In genomic region chr10:70648427-70648826, GRCh38 we compare ENCODE assay signal across 1 cellular context.
A peak's percentile ranks its signal among the peaks of the same experiment; 100 is the strongest.
TF ChIP-seq lines count a peak whose summit lies in the region.

No MANE protein-coding gene starts in this region.

TF ChIP-seq in K562, 482 proteins besides CTCF, POLR2A, EP300 and RAD21 (continued from another document and continues in another):
- TF ChIP-seq ARID4B (CRISPR knock-in tag; IDR thresholded peaks at IDR 0.05) (no peak), XRCC4 (IDR thresholded peaks at IDR 0.05; ENCODE audit: extremely low read depth, insufficient read depth, insufficient read length) (no peak), SIX5 (IDR thresholded peaks at IDR 0.05; ENCODE audit: borderline replicate concordance in 1 of 2, insufficient read depth in 1 of 2, low read depth in 1 of 2, low read length in 2 of 2) (no peak), RFX1 (IDR thresholded peaks at IDR 0.05) (no peak), CCNT2 (IDR thresholded peaks at IDR 0.05; ENCODE audit: borderline replicate concordance, extremely low read depth, insufficient read length, low read depth, low read length) (no peak), ASH1L (IDR thresholded peaks at IDR 0.05; ENCODE audit: borderline replicate concordance, low read depth, partially characterized antibody) (no peak), MEF2A (IDR thresholded peaks at IDR 0.05; ENCODE audit: control insufficient read depth, low read depth, low read length) (no peak), ETV6 (IDR thresholded peaks at IDR 0.05; ENCODE audit: borderline replicate concordance in 1 of 2, low read depth in 2 of 2, low read length in 1 of 2) (no peak), ETV6 (CRISPR knock-in tag; IDR thresholded peaks at IDR 0.05; ENCODE audit: borderline replicate concordance) (no peak), JUND (IDR thresholded peaks at IDR 0.05; ENCODE audit: borderline replicate concordance, low read depth, low read length) (no peak), JUND (tag; IDR thresholded peaks at IDR 0.05; ENCODE audit: borderline replicate concordance, low read depth, low read length) (peak; percentile 54; the same call in 1 of the 3 replicates), RHOXF2B (CRISPR knock-in tag; conservative IDR thresholded peaks at IDR 0.05) (no peak), KDM5B (IDR thresholded peaks at IDR 0.05; ENCODE audit: insufficient replicate concordance, low read depth, low read length) (no peak), RBM15 (IDR thresholded peaks at IDR 0.05; ENCODE audit: insufficient read depth, low read length) (no peak), NRF1 (conservative IDR thresholded peaks at IDR 0.05 in 1 of 2, IDR thresholded peaks at IDR 0.05 in 1 of 2) (no peak), NFIC (IDR thresholded peaks at IDR 0.05) (peak; percentile 56), COPS2 (conservative IDR thresholded peaks at IDR 0.05) (no peak), CBX3 (IDR thresholded peaks at IDR 0.05; ENCODE audit: borderline replicate concordance in 1 of 2, low read length in 2 of 2) (peak; percentile 13 to 100), ILK (tag; IDR thresholded peaks at IDR 0.05; ENCODE audit: borderline replicate concordance, low read depth) (no peak), DNMT1 (IDR thresholded peaks at IDR 0.05) (no peak), POLR3G (IDR thresholded peaks at IDR 0.05; ENCODE audit: extremely low read depth, insufficient read length, insufficient replicate concordance) (no peak), ZNF12 (CRISPR knock-in tag; IDR thresholded peaks at IDR 0.05) (peak; percentile 82), GABPB2 (CRISPR knock-in tag; conservative IDR thresholded peaks at IDR 0.05) (no peak), CREBBP (IDR thresholded peaks at IDR 0.05; ENCODE audit: low read depth, low read length) (no peak), HMGN3 (IDR thresholded peaks at IDR 0.05; ENCODE audit: borderline replicate concordance, extremely low read depth, insufficient read length, low read depth, low read length) (no peak), ATF7 (IDR thresholded peaks at IDR 0.05) (no peak), ZNF239 (CRISPR knock-in tag; IDR thresholded peaks at IDR 0.05) (no peak), SRF (CRISPR knock-in tag; IDR thresholded peaks at IDR 0.05) (no peak), ZNF253 (CRISPR knock-in tag; conservative IDR thresholded peaks at IDR 0.05) (no peak), ZNF764 (CRISPR knock-in tag; IDR thresholded peaks at IDR 0.05; ENCODE audit: low read depth) (no peak), TEAD1 (CRISPR knock-in tag; IDR thresholded peaks at IDR 0.05) (0 out of 4 replicates have a peak, but pooled peaks of 1 of the 2 experiments have one; percentile 52), NR2F6 (CRISPR knock-in tag; IDR thresholded peaks at IDR 0.05) (no peak), ZFPM2 (CRISPR knock-in tag; IDR thresholded peaks at IDR 0.05) (no peak), ZNF282 (CRISPR knock-in tag; IDR thresholded peaks at IDR 0.05) (no peak), MIER1 (IDR thresholded peaks at IDR 0.05; ENCODE audit: low read depth) (no peak), ZNF766 (CRISPR knock-in tag; conservative IDR thresholded peaks at IDR 0.05) (no peak), YY1 (IDR thresholded peaks at IDR 0.05; ENCODE audit: borderline replicate concordance in 1 of 3, control insufficient read depth in 1 of 3, extremely low read depth in 1 of 3, insufficient read depth in 3 of 3, insufficient read length in 1 of 3, insufficient replicate concordance in 2 of 3, low read depth in 1 of 3, low read length in 2 of 3) (peak in 1 of 3 experiments; percentile 69), YBX1 (IDR thresholded peaks at IDR 0.05) (no peak), HMBOX1 (IDR thresholded peaks at IDR 0.05) (no peak), SP1 (CRISPR knock-in tag; IDR thresholded peaks at IDR 0.05) (peak; percentile 57), RFX5 (IDR thresholded peaks at IDR 0.05; ENCODE audit: low read depth, low read length) (0 out of 2 replicates have a peak, but pooled peaks have one; percentile 21), RBM14 (IDR thresholded peaks at IDR 0.05; ENCODE audit: borderline replicate concordance, insufficient read depth, low read depth, low read length) (no peak), PKNOX1 (IDR thresholded peaks at IDR 0.05) (no peak), NR3C1 (CRISPR knock-in tag; IDR thresholded peaks at IDR 0.05) (no peak)
- TF ChIP-seq, protein P1, sequence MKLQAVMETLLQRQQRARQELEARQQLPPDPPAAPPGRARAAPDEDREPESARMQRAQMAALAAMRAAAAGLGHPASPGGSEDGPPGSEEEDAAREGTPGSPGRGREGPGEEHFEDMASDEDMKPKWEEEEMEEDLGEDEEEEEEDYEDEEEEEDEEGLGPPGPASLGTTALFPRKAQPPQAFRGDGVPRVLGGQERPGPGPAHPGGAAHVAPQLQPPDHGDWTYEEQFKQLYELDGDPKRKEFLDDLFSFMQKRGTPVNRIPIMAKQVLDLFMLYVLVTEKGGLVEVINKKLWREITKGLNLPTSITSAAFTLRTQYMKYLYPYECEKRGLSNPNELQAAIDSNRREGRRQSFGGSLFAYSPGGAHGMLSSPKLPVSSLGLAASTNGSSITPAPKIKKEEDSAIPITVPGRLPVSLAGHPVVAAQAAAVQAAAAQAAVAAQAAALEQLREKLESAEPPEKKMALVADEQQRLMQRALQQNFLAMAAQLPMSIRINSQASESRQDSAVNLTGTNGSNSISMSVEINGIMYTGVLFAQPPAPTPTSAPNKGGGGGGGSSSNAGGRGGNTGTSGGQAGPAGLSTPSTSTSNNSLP (IDR thresholded peaks at IDR 0.05; ENCODE audit: borderline replicate concordance, low read depth, low read length), result no peak
- TF ChIP-seq, protein P2, sequence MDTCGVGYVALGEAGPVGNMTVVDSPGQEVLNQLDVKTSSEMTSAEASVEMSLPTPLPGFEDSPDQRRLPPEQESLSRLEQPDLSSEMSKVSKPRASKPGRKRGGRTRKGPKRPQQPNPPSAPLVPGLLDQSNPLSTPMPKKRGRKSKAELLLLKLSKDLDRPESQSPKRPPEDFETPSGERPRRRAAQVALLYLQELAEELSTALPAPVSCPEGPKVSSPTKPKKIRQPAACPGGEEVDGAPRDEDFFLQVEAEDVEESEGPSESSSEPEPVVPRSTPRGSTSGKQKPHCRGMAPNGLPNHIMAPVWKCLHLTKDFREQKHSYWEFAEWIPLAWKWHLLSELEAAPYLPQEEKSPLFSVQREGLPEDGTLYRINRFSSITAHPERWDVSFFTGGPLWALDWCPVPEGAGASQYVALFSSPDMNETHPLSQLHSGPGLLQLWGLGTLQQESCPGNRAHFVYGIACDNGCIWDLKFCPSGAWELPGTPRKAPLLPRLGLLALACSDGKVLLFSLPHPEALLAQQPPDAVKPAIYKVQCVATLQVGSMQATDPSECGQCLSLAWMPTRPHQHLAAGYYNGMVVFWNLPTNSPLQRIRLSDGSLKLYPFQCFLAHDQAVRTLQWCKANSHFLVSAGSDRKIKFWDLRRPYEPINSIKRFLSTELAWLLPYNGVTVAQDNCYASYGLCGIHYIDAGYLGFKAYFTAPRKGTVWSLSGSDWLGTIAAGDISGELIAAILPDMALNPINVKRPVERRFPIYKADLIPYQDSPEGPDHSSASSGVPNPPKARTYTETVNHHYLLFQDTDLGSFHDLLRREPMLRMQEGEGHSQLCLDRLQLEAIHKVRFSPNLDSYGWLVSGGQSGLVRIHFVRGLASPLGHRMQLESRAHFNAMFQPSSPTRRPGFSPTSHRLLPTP (IDR thresholded peaks at IDR 0.05; ENCODE audit: borderline replicate concordance, extremely low read depth, insufficient read length), result no peak
- TF ChIP-seq, protein P3, sequence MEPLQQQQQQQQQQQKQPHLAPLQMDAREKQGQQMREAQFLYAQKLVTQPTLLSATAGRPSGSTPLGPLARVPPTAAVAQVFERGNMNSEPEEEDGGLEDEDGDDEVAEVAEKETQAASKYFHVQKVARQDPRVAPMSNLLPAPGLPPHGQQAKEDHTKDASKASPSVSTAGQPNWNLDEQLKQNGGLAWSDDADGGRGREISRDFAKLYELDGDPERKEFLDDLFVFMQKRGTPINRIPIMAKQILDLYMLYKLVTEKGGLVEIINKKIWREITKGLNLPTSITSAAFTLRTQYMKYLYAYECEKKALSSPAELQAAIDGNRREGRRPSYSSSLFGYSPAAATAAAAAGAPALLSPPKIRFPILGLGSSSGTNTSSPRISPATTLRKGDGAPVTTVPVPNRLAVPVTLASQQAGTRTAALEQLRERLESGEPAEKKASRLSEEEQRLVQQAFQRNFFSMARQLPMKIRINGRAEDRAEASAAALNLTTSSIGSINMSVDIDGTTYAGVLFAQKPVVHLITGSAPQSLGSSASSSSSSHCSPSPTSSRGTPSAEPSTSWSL (CRISPR knock-in tag; IDR thresholded peaks at IDR 0.05; ENCODE audit: borderline replicate concordance), result no peak
- TF ChIP-seq, protein P4, sequence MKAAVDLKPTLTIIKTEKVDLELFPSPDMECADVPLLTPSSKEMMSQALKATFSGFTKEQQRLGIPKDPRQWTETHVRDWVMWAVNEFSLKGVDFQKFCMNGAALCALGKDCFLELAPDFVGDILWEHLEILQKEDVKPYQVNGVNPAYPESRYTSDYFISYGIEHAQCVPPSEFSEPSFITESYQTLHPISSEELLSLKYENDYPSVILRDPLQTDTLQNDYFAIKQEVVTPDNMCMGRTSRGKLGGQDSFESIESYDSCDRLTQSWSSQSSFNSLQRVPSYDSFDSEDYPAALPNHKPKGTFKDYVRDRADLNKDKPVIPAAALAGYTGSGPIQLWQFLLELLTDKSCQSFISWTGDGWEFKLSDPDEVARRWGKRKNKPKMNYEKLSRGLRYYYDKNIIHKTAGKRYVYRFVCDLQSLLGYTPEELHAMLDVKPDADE (conservative IDR thresholded peaks at IDR 0.05; ENCODE audit: control insufficient read depth, low read depth, low read length), result no peak
- TF ChIP-seq, protein P5, sequence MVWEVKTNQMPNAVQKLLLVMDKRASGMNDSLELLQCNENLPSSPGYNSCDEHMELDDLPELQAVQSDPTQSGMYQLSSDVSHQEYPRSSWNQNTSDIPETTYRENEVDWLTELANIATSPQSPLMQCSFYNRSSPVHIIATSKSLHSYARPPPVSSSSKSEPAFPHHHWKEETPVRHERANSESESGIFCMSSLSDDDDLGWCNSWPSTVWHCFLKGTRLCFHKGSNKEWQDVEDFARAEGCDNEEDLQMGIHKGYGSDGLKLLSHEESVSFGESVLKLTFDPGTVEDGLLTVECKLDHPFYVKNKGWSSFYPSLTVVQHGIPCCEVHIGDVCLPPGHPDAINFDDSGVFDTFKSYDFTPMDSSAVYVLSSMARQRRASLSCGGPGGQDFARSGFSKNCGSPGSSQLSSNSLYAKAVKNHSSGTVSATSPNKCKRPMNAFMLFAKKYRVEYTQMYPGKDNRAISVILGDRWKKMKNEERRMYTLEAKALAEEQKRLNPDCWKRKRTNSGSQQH (CRISPR knock-in tag; IDR thresholded peaks at IDR 0.05), result no peak
- TF ChIP-seq, protein P6, sequence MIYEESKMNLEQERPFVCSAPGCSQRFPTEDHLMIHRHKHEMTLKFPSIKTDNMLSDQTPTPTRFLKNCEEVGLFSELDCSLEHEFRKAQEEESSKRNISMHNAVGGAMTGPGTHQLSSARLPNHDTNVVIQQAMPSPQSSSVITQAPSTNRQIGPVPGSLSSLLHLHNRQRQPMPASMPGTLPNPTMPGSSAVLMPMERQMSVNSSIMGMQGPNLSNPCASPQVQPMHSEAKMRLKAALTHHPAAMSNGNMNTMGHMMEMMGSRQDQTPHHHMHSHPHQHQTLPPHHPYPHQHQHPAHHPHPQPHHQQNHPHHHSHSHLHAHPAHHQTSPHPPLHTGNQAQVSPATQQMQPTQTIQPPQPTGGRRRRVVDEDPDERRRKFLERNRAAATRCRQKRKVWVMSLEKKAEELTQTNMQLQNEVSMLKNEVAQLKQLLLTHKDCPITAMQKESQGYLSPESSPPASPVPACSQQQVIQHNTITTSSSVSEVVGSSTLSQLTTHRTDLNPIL (CRISPR knock-in tag; IDR thresholded peaks at IDR 0.05), result no peak
